ENCODE assay signal across 8 cellular contexts in the genomic region with DNA sequence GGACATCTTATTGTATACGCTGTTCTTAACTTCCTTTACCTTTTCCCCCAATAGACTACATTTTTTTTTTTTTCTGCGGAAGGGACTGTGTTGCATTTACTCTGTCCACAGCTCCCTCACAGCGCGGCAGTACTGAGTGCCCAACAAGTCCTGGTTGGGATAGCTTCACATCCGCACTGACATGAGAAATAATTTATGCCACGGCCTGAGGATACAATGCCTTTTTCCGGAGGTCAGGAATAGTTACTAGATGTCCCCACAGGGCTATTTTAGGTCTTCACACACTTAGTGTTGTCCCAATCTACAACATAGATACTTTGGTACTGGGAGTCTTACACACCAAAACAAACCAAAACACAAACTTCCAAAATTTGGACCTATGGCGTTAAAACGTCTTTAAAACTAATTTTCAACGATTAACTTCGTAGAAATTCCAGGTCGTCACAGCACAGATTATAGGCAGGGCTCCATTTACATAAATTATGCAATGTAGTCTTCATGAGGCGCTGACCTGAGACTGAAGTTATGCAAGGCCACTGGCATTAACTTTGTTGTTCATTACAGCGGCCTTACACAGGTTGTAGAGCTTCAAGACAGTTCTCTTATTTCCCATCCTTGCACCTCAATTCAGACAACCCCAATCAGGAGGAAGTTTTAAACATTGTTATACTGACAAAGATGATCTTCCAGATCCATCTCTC. TPM values are rescaled to one million over a fixed set of nuclear protein-coding genes. Genes with fewer than 3 reads are reported as not detected.
A peak's percentile ranks its signal among the peaks of the same experiment; 100 is the strongest.
DNase-seq lines count a peak whose midpoint lies in the region; ATAC-seq, FAIRE-seq and TF ChIP-seq lines count a peak whose summit lies in the region.

No MANE protein-coding gene starts in this region.

- SMC1A ChIA-PET in GM12878 (lab: Charles Lee; ENCODE audit: uncharacterized antibody, unreplicated experiment): interaction anchor here (0.6 to 3.3 kb wide), 18 partner anchors 11 to 868 kb away, joined by 3 to 19 read pairs (median 3); a partner anchor contains a TSS

- H3K4me3 ChIP-seq in MG63 (peak overlapping the region; percentile 47), GM12878 (peak overlapping the region; percentile 53; the same call in 1 of the 2 replicates), left lung (peak overlapping the region; percentile 7 to 95), thyroid gland (replicated peaks in 1 of 3) (peak overlapping the region in 1 of 3 donors; percentile 1)

- TF ChIP-seq EP300 in GM12878 (IDR thresholded peaks at IDR 0.05; ENCODE audit: borderline replicate concordance in 1 of 2, control insufficient read depth in 1 of 2, low read depth in 2 of 2, low read length in 2 of 2): no peak

- H3K4me1 Mint-ChIP-seq in activated naive CD4-positive, alpha-beta T cell treated with anti-CD3 and anti-CD28 coated beads for 36 hours (ENCODE audit: low read depth): peaks cover 36% of the 10 kb centered on the region

- WGBS in GM12878 (ENCODE audit: insufficient coverage, insufficient replicate concordance, low lambda C conversion rate, missing lambda C conversion rate): 11% methylated on average over 14 of the region's 14 CpGs
- WGBS in thyroid gland, 2 donors: 50 to 52% methylated on average over 14 of the region's 14 CpGs

- H3K27me3 ChIP-seq in MG63: no peaks in the 10 kb centered on the region
- no peaks in the 10 kb centered on the region for H3K27me3 ChIP-seq in GM12878 (replicated peaks in 1 of 2; ENCODE audit: control insufficient read depth in 2 of 2, insufficient read depth in 2 of 2, low read length in 1 of 2)
- no peaks in the 10 kb centered on the region for H3K27me3 ChIP-seq in left lung
- no peaks in the 10 kb centered on the region for H3K27me3 ChIP-seq in thyroid gland

- RAD21 ChIA-PET in GM12878 (lab: Charles Lee; ENCODE audit: unreplicated experiment): interaction anchor here (0.7 to 2.6 kb wide), 11 partner anchors 11 to 564 kb away, joined by 3 to 14 read pairs (median 6); a partner anchor contains a TSS

- no peak for TF ChIP-seq RAD21 in GM12878 (IDR thresholded peaks at IDR 0.05; ENCODE audit: insufficient read depth, low read depth, low read length)

- intact Hi-C loops in activated naive CD4-positive, alpha-beta T cell treated with anti-CD3 and anti-CD28 coated beads for 36 hours (cut with micrococcal nuclease): loop anchor here (1.0 to 5.0 kb wide), 10 partner anchors 70 to 729 kb away; a partner anchor contains a TSS
- intact Hi-C loops in GM12878 (cut with micrococcal nuclease; ENCODE audit: unreplicated experiment) (loop anchor here (1.0 to 5.0 kb wide), 3 partner anchors 193 to 731 kb away; a partner anchor contains a TSS), left lung (cut with DNase I) (no loop called here), thyroid gland (cut with DNase I) (loop anchor here (5.0 kb wide), 1 partner anchor 188 kb away; no protein-coding TSS in a partner anchor)

- CTCF ChIA-PET in activated naive CD4-positive, alpha-beta T cell treated with anti-CD3 and anti-CD28 coated beads for 36 hours (lab: Charles Lee): interaction anchor here (0.7 to 1.5 kb wide), 4 partner anchors 11 to 110 kb away, joined by 3 to 5 read pairs (median 3); no protein-coding TSS in a partner anchor
- CTCF ChIA-PET in GM12878 (lab: Yijun Ruan, JAX): interaction anchor here (0.8 to 3.6 kb wide), 14 partner anchors 10 to 564 kb away, joined by 3 to 34 read pairs (median 5); a partner anchor contains a TSS

- peaks cover 36% of the 10 kb centered on the region for H3K79me2 ChIP-seq in GM12878 (ENCODE audit: control insufficient read depth, insufficient read depth, low read length)

- H3K9ac ChIP-seq in GM12878 (ENCODE audit: control insufficient read depth, insufficient read depth, low read length): peak overlapping the region; percentile 57

- peaks cover 18% of the 10 kb centered on the region for H3K36me3 Mint-ChIP-seq in activated naive CD4-positive, alpha-beta T cell treated with anti-CD3 and anti-CD28 coated beads for 36 hours (ENCODE audit: low read depth)

- TF ChIP-seq CTCF in GM12878 (IDR thresholded peaks at IDR 0.05 in 2 of 3, conservative IDR thresholded peaks at IDR 0.05 in 1 of 3; ENCODE audit: control insufficient read depth in 2 of 3, extremely low read depth in 1 of 3, insufficient read depth in 1 of 3, low read depth in 3 of 3, low read length in 3 of 3) (no peak), left lung (IDR thresholded peaks at IDR 0.05) (no peak), thyroid gland (IDR thresholded peaks at IDR 0.05) (peak in 1 of 6 experiments; percentile 2), GM20000 (IDR thresholded peaks at IDR 0.05; ENCODE audit: extremely low read depth, missing control alignments) (no peak)

- peak overlapping the region; percentile 86 for H3K27ac Mint-ChIP-seq in activated naive CD4-positive, alpha-beta T cell treated with anti-CD3 and anti-CD28 coated beads for 36 hours

- in situ Hi-C loops in GM12878 (cut with MboI): no loop called here

- POLR2A ChIA-PET in GM12878 (lab: Charles Lee): interaction anchor here (0.6 to 3.4 kb wide), 10 partner anchors 9 to 589 kb away, joined by 3 to 32 read pairs (median 4); a partner anchor contains a TSS

- H3K9me3 Mint-ChIP-seq in activated naive CD4-positive, alpha-beta T cell treated with anti-CD3 and anti-CD28 coated beads for 36 hours: no peaks in the 10 kb centered on the region

- FAIRE-seq in GM12878 (lab: Jason Lieb, UNC): peak; percentile 44

- no peaks in the 10 kb centered on the region for H3K27me3 Mint-ChIP-seq in activated naive CD4-positive, alpha-beta T cell treated with anti-CD3 and anti-CD28 coated beads for 36 hours (ENCODE audit: low read depth)

- peak; percentile 6 for ATAC-seq in GM12878
- peak; percentile 40 for ATAC-seq in left lung
- no peak for ATAC-seq in GM21381 (IDR thresholded peaks at IDR 0.05; ENCODE audit: unreplicated experiment)

- H4K20me1 ChIP-seq in GM12878 (ENCODE audit: control insufficient read depth, insufficient read depth): peaks cover 1% of the 10 kb centered on the region; the same call in 1 of the 2 replicates

- peak; percentile 39 for DNase-seq in activated naive CD4-positive, alpha-beta T cell treated with anti-CD3 and anti-CD28 coated beads for 36 hours
- DNase-seq in activated naive CD4-positive, alpha-beta T cell treated with Interleukin-2 at 50 U/mL for 16 hours: no peak
- DNase-seq in MG63 (no peak), GM12878 (ENCODE audit: low read depth, low spot score) (no peak), left lung (peak in 1 of 2 donors; percentile 61), thyroid gland (peak; percentile 44 to 51), GM20000 (ENCODE audit: low spot score) (no peak)

- H3K9me3 ChIP-seq in MG63 (no peaks in the 10 kb centered on the region), GM12878 (replicated peaks; ENCODE audit: control insufficient read depth, insufficient read depth, low read length) (no peaks in the 10 kb centered on the region), left lung (no peaks in the 10 kb centered on the region), thyroid gland (no peaks in the 10 kb centered on the region)

- peak overlapping the region; percentile 82 for H3K4me2 ChIP-seq in GM12878 (ENCODE audit: control insufficient read depth, insufficient read depth)

- H3K27ac ChIP-seq in GM12878 (ENCODE audit: control insufficient read depth, insufficient read depth) (peak overlapping the region; percentile 81), left lung (peak overlapping the region; percentile 90 to 94), thyroid gland (peak overlapping the region; percentile 42 to 73 (median 68))

- H2AFZ ChIP-seq in GM12878 (ENCODE audit: control insufficient read depth, low read depth, low read length): peak overlapping the region; percentile 97

- TF ChIP-seq POLR2A in GM12878 (IDR thresholded peaks at IDR 0.05; ENCODE audit: low read depth, low read length): no peak
- no peak for TF ChIP-seq POLR2A in thyroid gland (IDR thresholded peaks at IDR 0.05)

- H3K4me3 Mint-ChIP-seq in activated naive CD4-positive, alpha-beta T cell treated with anti-CD3 and anti-CD28 coated beads for 36 hours: peak overlapping the region; percentile 80

- H3K4me1 ChIP-seq in GM12878 (ENCODE audit: control insufficient read depth, insufficient read depth, low read length): peaks cover 23% of the 10 kb centered on the region
- H3K4me1 ChIP-seq in left lung: peaks cover 27 to 46% of the 10 kb centered on the region in 2 donors
- H3K4me1 ChIP-seq in thyroid gland: peaks cover 25 to 41% of the 10 kb centered on the region in 2 donors

- H3K36me3 ChIP-seq in MG63 (peaks cover 35% of the 10 kb centered on the region), GM12878 (ENCODE audit: control insufficient read depth in 2 of 2, insufficient read depth in 2 of 2, low read length in 1 of 2) (peaks cover 5 to 12% of the 10 kb centered on the region in 2 experiments; a peak in 2 of 4 replicates), left lung (peaks cover 3 to 30% of the 10 kb centered on the region in 2 donors), thyroid gland (peaks cover 24 to 26% of the 10 kb centered on the region in 2 donors)

- TSS peak; percentile 90 for BruUV-seq in GM12878 (replicated peaks; lab: Mats Ljungman, UMichigan)

RNA-seq across cellular contexts. Expression of a gene that starts 1.0 kb away (rescaled TPM):
- 100 to 1,000 TPM; 187 to 202 TPM for total RNA-seq in activated naive CD4-positive, alpha-beta T cell treated with anti-CD3 and anti-CD28 coated beads for 36 hours
- total RNA-seq in MG63 (2014; rRNA removed; shearing (Covaris generic); ENCODE audit: low replicate concordance): 1,039 and 1,137 TPM in 2 replicates
- total RNA-seq in GM12878 (2013; cell fraction: nucleolus; rRNA removed): 92.7 and 97.9 TPM in 2 replicates
- total RNA-seq in GM12878 (2014; rRNA removed) (336 and 349 TPM in 2 replicates), GM12878 (2014; rRNA removed; fragmentation: Illumina TruSeq; extraction: Trizol) (401 and 446 TPM in 2 replicates), GM12878 (2021) (404 and 424 TPM in 2 replicates), left lung (100 to 1,000 TPM; 554 to 728 TPM), thyroid gland (1,000 to 10,000 TPM; 1,046 to 3,819 (median 1,394) TPM)
- 388 TPM for polyA plus RNA-seq in GM12878 (2011; ENCODE audit: low read depth)
- polyA plus RNA-seq in GM12878 (2011; rRNA removed) (281 and 344 TPM in 2 replicates), GM12878 (2014; fragmentation: Illumina TruSeq; extraction: Trizol) (284 and 570 TPM in 2 replicates), GM12878 (2014; fragmentation: Nextera tagmentation; extraction: Ambion mirVana) (100 to 1,000 TPM; 831 to 858 TPM), GM12878 (2014; rRNA removed) (393 and 399 TPM in 2 replicates), GM12878 (2016; fragmentation: Nextera tagmentation; extraction: Ambion mirVana) (100 to 1,000 TPM; 915 to 936 TPM)
- 359 and 447 TPM in 2 replicates for polyA plus RNA-seq in GM12878 (2011; cell fraction: cytosol; rRNA removed)
- polyA plus RNA-seq in GM12878 (2011; cell fraction: nucleus; rRNA removed): 184 and 201 TPM in 2 replicates
- 477 and 571 TPM in 2 replicates for polyA plus RNA-seq in GM12878 (2012)
- polyA minus RNA-seq in GM12878 (2011; rRNA and poly(A)+ RNA removed): 248 and 256 TPM in 2 replicates
- polyA minus RNA-seq in GM12878 (2011; cell fraction: cytosol; rRNA and poly(A)+ RNA removed): 100 and 121 TPM in 2 replicates
- 23.7 and 44.3 TPM in 2 replicates for polyA minus RNA-seq in GM12878 (2011; cell fraction: nucleus; rRNA and poly(A)+ RNA removed)

RNA-seq across cellular contexts. Expression of a gene that starts 12.3 kb away (rescaled TPM):
- total RNA-seq in activated naive CD4-positive, alpha-beta T cell treated with anti-CD3 and anti-CD28 coated beads for 36 hours: under 1 TPM; 0.19 to 0.47 TPM
- total RNA-seq in MG63 (2014; rRNA removed; shearing (Covaris generic); ENCODE audit: low replicate concordance): not detected in 2 replicates
- 19.1 and 22.5 TPM in 2 replicates for total RNA-seq in GM12878 (2013; cell fraction: nucleolus; rRNA removed)
- 23.2 and 25.7 TPM in 2 replicates for total RNA-seq in GM12878 (2014; rRNA removed)
- 11.1 and 12.2 TPM in 2 replicates for total RNA-seq in GM12878 (2014; rRNA removed; fragmentation: Illumina TruSeq; extraction: Trizol)
- 23.2 and 26.1 TPM in 2 replicates for total RNA-seq in GM12878 (2021)
- 3.8 TPM for polyA plus RNA-seq in GM12878 (2011; ENCODE audit: low read depth)
- polyA plus RNA-seq in GM12878 (2011; rRNA removed): 3.2 and 4.4 TPM in 2 replicates
- 8.4 and 9.9 TPM in 2 replicates for polyA plus RNA-seq in GM12878 (2011; cell fraction: cytosol; rRNA removed)
- polyA plus RNA-seq in GM12878 (2011; cell fraction: nucleus; rRNA removed): 40.5 and 42.5 TPM in 2 replicates
- polyA plus RNA-seq in GM12878 (2012): 7.4 and 8.1 TPM in 2 replicates
- polyA plus RNA-seq in GM12878 (2014; fragmentation: Illumina TruSeq; extraction: Trizol): 6.6 and 10.4 TPM in 2 replicates
- polyA plus RNA-seq in GM12878 (2014; fragmentation: Nextera tagmentation; extraction: Ambion mirVana): 1 to 10 TPM; 6.3 to 6.8 TPM
- 26.1 and 29.0 TPM in 2 replicates for polyA plus RNA-seq in GM12878 (2014; rRNA removed)
- polyA plus RNA-seq in GM12878 (2016; fragmentation: Nextera tagmentation; extraction: Ambion mirVana): 1 to 10 TPM; 6.4 to 6.9 TPM
- polyA minus RNA-seq in GM12878 (2011; rRNA and poly(A)+ RNA removed): 6.1 and 10.1 TPM in 2 replicates
- 1.6 and 2.0 TPM in 2 replicates for polyA minus RNA-seq in GM12878 (2011; cell fraction: cytosol; rRNA and poly(A)+ RNA removed)
- 13.7 and 25.9 TPM in 2 replicates for polyA minus RNA-seq in GM12878 (2011; cell fraction: nucleus; rRNA and poly(A)+ RNA removed)
- 1 to 10 TPM; 6.2 to 7.4 TPM for total RNA-seq in left lung
- 100 to 1,000 TPM; 102 to 241 (median 123) TPM for total RNA-seq in thyroid gland

Comparison
In these comparisons a context has a peak if more than half of its experiments do, and no peak if none do; other contexts are left out.
1. DNase-seq: peak in activated naive CD4-positive, alpha-beta T cell treated with anti-CD3 and anti-CD28 coated beads for 36 hours (single experiment) and thyroid gland (2 of 2); none in activated naive CD4-positive, alpha-beta T cell treated with Interleukin-2 at 50 U/mL for 16 hours (single experiment), MG63 (single experiment), GM12878 (single experiment) and GM20000 (single experiment).
2. intact Hi-C loops: an anchor here in activated naive CD4-positive, alpha-beta T cell treated with anti-CD3 and anti-CD28 coated beads for 36 hours (1.0 to 5.0 kb wide), GM12878 (1.0 to 5.0 kb wide) and thyroid gland (5.0 kb wide); none called in left lung.
3. Peak in every context shown above with its lines, with median percentiles within 50 percentile points of each other: H3K27ac ChIP-seq.